8 cellular contexts compared by ENCODE assay signal in the genomic region with DNA sequence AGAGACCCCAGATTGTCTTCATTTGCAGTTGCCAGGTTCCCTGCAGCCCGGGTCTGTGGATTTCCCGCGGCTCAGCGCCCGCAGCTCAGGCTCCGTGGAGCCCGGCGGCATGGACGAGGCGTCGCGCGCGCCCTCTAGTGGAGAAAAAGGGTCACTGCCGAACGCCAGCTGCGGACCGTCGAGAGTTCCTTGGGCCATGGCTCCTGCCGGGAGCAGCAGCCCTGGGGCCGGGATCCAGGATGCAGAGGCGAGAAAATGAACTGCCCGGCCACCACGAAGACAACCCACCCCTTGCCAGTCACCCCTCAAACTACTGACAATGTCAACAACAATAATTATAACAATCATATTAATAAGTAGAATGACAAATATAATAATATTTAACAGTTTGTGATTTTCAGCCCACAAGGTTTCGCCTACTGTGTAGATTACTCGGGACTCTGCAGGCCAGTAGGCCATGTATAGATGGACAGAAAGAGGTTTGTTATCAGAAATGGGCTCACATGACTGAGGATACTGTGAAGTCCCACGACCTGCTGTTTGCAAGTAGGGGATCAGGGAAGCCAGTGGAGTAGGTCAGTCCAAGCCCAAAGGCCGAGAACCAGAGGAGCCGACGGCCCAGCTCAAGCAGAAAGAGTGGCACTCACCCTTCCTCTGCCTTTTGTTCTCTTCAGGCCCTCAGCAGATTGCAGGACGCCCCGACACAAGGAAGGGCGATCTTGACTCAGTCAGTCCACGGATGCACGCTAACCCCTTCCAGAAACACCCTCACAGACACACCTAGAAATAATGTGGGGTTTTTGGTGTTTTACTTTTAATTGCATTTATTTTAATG. TPM values are rescaled to one million over a fixed set of nuclear protein-coding genes. Genes with fewer than 3 reads are reported as not detected.
A peak's percentile ranks its signal among the peaks of the same experiment; 100 is the strongest.
DNase-seq lines count a peak whose midpoint lies in the region; ATAC-seq and TF ChIP-seq lines count a peak whose summit lies in the region.

No MANE protein-coding gene starts in this region.

- H3K9me3 Mint-ChIP-seq in activated naive CD4-positive, alpha-beta T cell treated with anti-CD3 and anti-CD28 coated beads, Interleukin-2, amount 50 U/mL, for 72 hours: no peaks in the 10 kb centered on the region

- intact Hi-C loops in cardiac septum (cut with DNase I) (loop anchor here (2.0 to 10.0 kb wide), 2 partner anchors 119 to 279 kb away; no protein-coding TSS in a partner anchor), prostate gland (cut with DNase I) (loop anchor here (5.0 to 10.0 kb wide), 2 partner anchors 249 to 276 kb away; a partner anchor contains a TSS)

- TF ChIP-seq CTCF in BJ (IDR thresholded peaks at IDR 0.05; ENCODE audit: insufficient read depth, low read depth, low read length) (peak; percentile 97), prostate gland (IDR thresholded peaks at IDR 0.05) (peak; percentile 89 to 96 (median 92))

- H3K27me3 ChIP-seq in BJ (ENCODE audit: control insufficient read depth, insufficient read depth, low read length): no peaks in the 10 kb centered on the region
- H3K27me3 ChIP-seq in prostate gland (replicated peaks; ENCODE audit: insufficient read depth): no peaks in the 10 kb centered on the region

- POLR2A ChIA-PET in BJ (lab: Charles Lee): interaction anchor here (0.5 to 1.0 kb wide), 3 partner anchors 9 to 252 kb away, joined by 3 to 4 read pairs (median 4); a partner anchor contains a TSS

- 36% methylated on average over 27 of the region's 35 CpGs for WGBS in prostate gland

- H3K27ac Mint-ChIP-seq in activated naive CD4-positive, alpha-beta T cell treated with anti-CD3 and anti-CD28 coated beads, Interleukin-2, amount 50 U/mL, for 72 hours: no peak overlapping the region

- peaks cover 0 to 6% of the 10 kb centered on the region in 2 donors for H3K36me3 Mint-ChIP-seq in activated naive CD4-positive, alpha-beta T cell treated with anti-CD3 and anti-CD28 coated beads, Interleukin-2, amount 50 U/mL, for 72 hours

- H3K4me3 ChIP-seq in BJ (ENCODE audit: low read depth, low read length) (peak overlapping the region; percentile 6; the same call in 1 of the 2 replicates), prostate gland (no peak overlapping the region)

- no peaks in the 10 kb centered on the region for H3K9me3 ChIP-seq in prostate gland

- peak; percentile 81 for ATAC-seq in GM19351 (IDR thresholded peaks at IDR 0.05; ENCODE audit: unreplicated experiment)
- peak; percentile 72 to 87 for ATAC-seq in activated naive CD4-positive, alpha-beta T cell treated with anti-CD3 and anti-CD28 coated beads, Interleukin-2, amount 50 U/mL, for 72 hours

- H3K4me1 ChIP-seq in prostate gland (replicated peaks): no peaks in the 10 kb centered on the region

- CTCF ChIA-PET in BJ (lab: Yijun Ruan, JAX): interaction anchor here (0.7 to 6.7 kb wide), 37 partner anchors 9 to 408 kb away, joined by 3 to 91 read pairs (median 4); a partner anchor contains a TSS

- no peaks in the 10 kb centered on the region for H3K36me3 ChIP-seq in BJ (ENCODE audit: control insufficient read depth, insufficient read depth, low read length)
- H3K36me3 ChIP-seq in prostate gland: no peaks in the 10 kb centered on the region

- no peak overlapping the region for H3K27ac ChIP-seq in prostate gland

- TF ChIP-seq POLR2A in prostate gland (IDR thresholded peaks at IDR 0.05): no peak

- in situ Hi-C loops in KBM-7 (cut with MboI; ENCODE audit: low pct_unique_long_range_greater_than_20kb, low sequenced_read_pairs): no loop called here

- no peak for DNase-seq in BJ (ENCODE audit: low read depth)
- DNase-seq in KBM-7: peak; percentile 66
- DNase-seq in SK-N-DZ (ENCODE audit: low spot score): peak; percentile 59
- DNase-seq in activated naive CD4-positive, alpha-beta T cell treated with anti-CD3 and anti-CD28 coated beads, Interleukin-2, amount 50 U/mL, for 72 hours (ENCODE audit: low spot score in 2 of 2): peak; percentile 62 to 79
- peak; percentile 93 for DNase-seq in cardiac septum (ENCODE audit: low spot score)
- peak; percentile 64 for DNase-seq in prostate gland (ENCODE audit: low spot score)
- DNase-seq in ureter (ENCODE audit: low spot score): peak; percentile 78

RNA-seq across cellular contexts. Expression of a gene that starts 43.1 kb away (rescaled TPM):
- 51.5 and 61.5 TPM in 2 replicates for polyA plus RNA-seq in BJ (2011; rRNA removed)
- 17.6 and 30.3 TPM in 2 replicates for polyA minus RNA-seq in BJ (2011; rRNA and poly(A)+ RNA removed)
- 169 and 172 TPM in 2 replicates for polyA plus RNA-seq in SK-N-DZ (2014; cell fraction: cytosol; rRNA removed)
- 222 and 259 TPM in 2 replicates for polyA plus RNA-seq in SK-N-DZ (2014; cell fraction: nucleus; rRNA removed)
- 10 to 100 TPM; 24.4 to 24.8 TPM for total RNA-seq in activated naive CD4-positive, alpha-beta T cell treated with anti-CD3 and anti-CD28 coated beads, Interleukin-2, amount 50 U/mL, for 72 hours
- total RNA-seq in cardiac septum (44.9 TPM), prostate gland (10 to 100 TPM; 51.1 to 52.8 TPM), ureter (49.3 TPM)
